In genomic region chr12:30450872-30451271, GRCh38 we compare ENCODE assay signal across 18 cellular contexts.
A peak's percentile ranks its signal among the peaks of the same experiment; 100 is the strongest.
DNase-seq lines count a peak whose midpoint lies in the region; ATAC-seq and TF ChIP-seq lines count a peak whose summit lies in the region.
"Had no signal": no experiment of that assay in that cellular context is flagged by ENCODE, and none has a peak within 500 bp of the region (broad histone marks: within the 10 kb centered on the region; RNA-seq: fewer than 3 reads in every experiment).

No MANE protein-coding gene starts in this region.

- H3K9me3 ChIP-seq in parathyroid adenoma (ENCODE audit: control insufficient read depth, low read length) (no peaks in the 10 kb centered on the region), left lung (peaks cover 0 to 16% of the 10 kb centered on the region in 2 donors)

- H3K4me3 ChIP-seq in parathyroid adenoma (ENCODE audit: low read depth, low read length) = no peak overlapping the region
- H3K4me3 ChIP-seq in left lung = no peak overlapping the region

- H3K36me3 ChIP-seq in parathyroid adenoma (ENCODE audit: control insufficient read depth, insufficient read depth, low read length) = no peaks in the 10 kb centered on the region
- no peaks in the 10 kb centered on the region for H3K36me3 ChIP-seq in left lung

- no peaks in the 10 kb centered on the region for H3K4me1 ChIP-seq in parathyroid adenoma
- H3K4me1 ChIP-seq in left lung = no peaks in the 10 kb centered on the region

- no peak overlapping the region for H3K27ac ChIP-seq in parathyroid adenoma
- H3K27ac ChIP-seq in left lung = no peak overlapping the region
- H3K27ac ChIP-seq: 22Rv1, C4-2B had no signal

- H3K27me3 ChIP-seq in parathyroid adenoma (ENCODE audit: control insufficient read depth, insufficient read depth, low read length) (no peaks in the 10 kb centered on the region), left lung (no peaks in the 10 kb centered on the region)

- intact Hi-C loops in left lung (cut with DNase I) = no loop called here

- CTCF ChIA-PET in GM10248 (lab: Yijun Ruan, JAX) = no interaction called here

- TF ChIP-seq CTCF in parathyroid adenoma (IDR thresholded peaks at IDR 0.05) = no peak
- no peak for TF ChIP-seq CTCF in left lung (IDR thresholded peaks at IDR 0.05)
- TF ChIP-seq CTCF in GM10248 (IDR thresholded peaks at IDR 0.05; ENCODE audit: control extremely low read depth, extremely low read depth, low read depth, missing control alignments) = no peak

- DNase-seq in DMS 273 (lab: John Stamatoyannopoulos, UW; ENCODE audit: unreplicated experiment) (peak; percentile 35), DMS 273 treated with DMSO at 0.1 percent for 48 hours (lab: John Stamatoyannopoulos, UW) (no peak), NCI-H748 treated with DMSO at 0.1 percent for 48 hours (lab: John Stamatoyannopoulos, UW) (peak; percentile 5), dermis microvascular lymphatic vessel endothelial cell (ENCODE audit: low read depth in 2 of 2) (peak; percentile 5 to 86), left lung (no peak), GM10248 (ENCODE audit: extremely low spot score) (no peak)
- no peak for DNase-seq in activated CD4-positive, CD25-positive, alpha-beta regulatory T cell (lab: John Stamatoyannopoulos, UW)
- DNase-seq: activated CD4-positive, alpha-beta memory T cell treated with anti-CD3 and anti-CD28 coated beads for 36 hours; activated T-cell treated with anti-CD3 and anti-CD28 coated beads, Interleukin-2, amount 50 U/mL, for 48 hours; DND-41; head of caudate nucleus; NCI-H1930; occipital lobe; stimulated activated CD4-positive, alpha-beta T cell treated with anti-CD3 and anti-CD28 coated beads, Interleukin-4, amount 100 ng/mL, for 24 hours had no signal

- no peak overlapping the region for H2AFZ ChIP-seq in parathyroid adenoma

- no peak for ATAC-seq in left lung
- ATAC-seq: sciatic nerve had no signal

- POLR2A ChIA-PET in GM10248 (lab: Yijun Ruan, JAX) = no interaction called here

- no peak overlapping the region for H3K4me2 ChIP-seq in parathyroid adenoma (ENCODE audit: low read length)

- no peaks in the 10 kb centered on the region for H3K79me2 ChIP-seq in parathyroid adenoma

- peak overlapping the region; percentile 10 for H3K9ac ChIP-seq in parathyroid adenoma

Comparison
In these comparisons a context has a peak if more than half of its experiments do, and no peak if none do; other contexts are left out.
1. DNase-seq: peak in DMS 273 (single experiment), NCI-H748 treated with DMSO at 0.1 percent for 48 hours (single experiment) and dermis microvascular lymphatic vessel endothelial cell (2 of 2); none in DMS 273 treated with DMSO at 0.1 percent for 48 hours (single experiment), left lung (0 of 2), GM10248 (single experiment) and activated CD4-positive, CD25-positive, alpha-beta regulatory T cell (0 of 4).